Comparison of ENCODE assay signal across 19 cellular contexts in genomic region chr2:46284812-46285211, GRCh38.
"Had no signal": no experiment of that assay in that cellular context is flagged by ENCODE, and none has a peak within 500 bp of the region (broad histone marks: within the 10 kb centered on the region; RNA-seq: fewer than 3 reads in every experiment).

No MANE protein-coding gene starts in this region.

- H3K9me3 Mint-ChIP-seq: activated naive CD4-positive, alpha-beta T cell treated with anti-CD3 and anti-CD28 coated beads, Interleukin-2, amount 50 U/mL, for 24 hours; brain; dendritic cell treated with granulocyte-macrophage colony-stimulating factor and Interleukin-4, amounts not matched to agents 40 ng/mL and 50 ng/mL, for 4 days; natural killer cell treated with Interleukin-12 subunit alpha and Interleukin-12 subunit beta and Interleukin-15 and Interleukin-18, amount 100 ng/mL, for 72 hours; stimulated activated memory B cell treated with anti-CD40 and anti-IgM and Interleukin-4, amounts not matched to agents 10 μg/mL and 1 μg/mL and 100 μg/mL, for 72 hours had no signal

- H3K36me3 Mint-ChIP-seq: activated naive CD4-positive, alpha-beta T cell treated with anti-CD3 and anti-CD28 coated beads, Interleukin-2, amount 50 U/mL, for 24 hours; brain; natural killer cell treated with Interleukin-12 subunit alpha and Interleukin-12 subunit beta and Interleukin-15 and Interleukin-18, amount 100 ng/mL, for 72 hours; stimulated activated memory B cell treated with anti-CD40 and anti-IgM and Interleukin-4, amounts not matched to agents 10 μg/mL and 1 μg/mL and 100 μg/mL, for 72 hours had no signal

- ATAC-seq: activated CD8-positive, alpha-beta T cell treated with anti-CD3 and anti-CD28 coated beads, Interleukin-2, amount 10 ng/mL, durations not matched to agents 7 days and 5 days; left lung; natural killer cell treated with Interleukin-12 subunit alpha and Interleukin-12 subunit beta and Interleukin-15 and Interleukin-18, amount 100 ng/mL, for 72 hours; psoas muscle; stimulated activated memory B cell treated with anti-CD40 and anti-IgM and Interleukin-4, amounts not matched to agents 10 μg/mL and 1 μg/mL and 100 μg/mL, for 72 hours had no signal

- H3K4me3 Mint-ChIP-seq: activated CD8-positive, alpha-beta T cell treated with anti-CD3 and anti-CD28 coated beads, Interleukin-2, amount 10 ng/mL, durations not matched to agents 7 days and 5 days; activated naive CD4-positive, alpha-beta T cell treated with anti-CD3 and anti-CD28 coated beads, Interleukin-2, amount 50 U/mL, for 24 hours; brain; dendritic cell treated with granulocyte-macrophage colony-stimulating factor and Interleukin-4, amounts not matched to agents 40 ng/mL and 50 ng/mL, for 4 days; natural killer cell treated with Interleukin-12 subunit alpha and Interleukin-12 subunit beta and Interleukin-15 and Interleukin-18, amount 100 ng/mL, for 72 hours; stimulated activated memory B cell treated with anti-CD40 and anti-IgM and Interleukin-4, amounts not matched to agents 10 μg/mL and 1 μg/mL and 100 μg/mL, for 72 hours had no signal

- DNase-seq: activated CD4-positive, alpha-beta T cell treated with anti-CD3 and anti-CD28 coated beads for 1 hour; activated CD4-positive, alpha-beta T cell treated with anti-CD3 and anti-CD28 coated beads, Interleukin-2, amount 50 U/mL, for 1 hour; activated CD8-positive, alpha-beta T cell treated with anti-CD3 and anti-CD28 coated beads, Interleukin-2, amount 10 ng/mL, durations not matched to agents 7 days and 5 days; activated gamma-delta T cell treated with Interleukin-2 at 50 U/mL for 16 hours; activated T-cell treated with anti-CD3 and anti-CD28 coated beads, Interleukin-2, amount 50 U/mL, for 1 hour; anterior cingulate cortex; caudate nucleus; effector CD4-positive, alpha-beta T cell; foreskin fibroblast; left lung; pancreas; psoas muscle; stimulated activated CD4-positive, alpha-beta T cell treated with anti-CD3 and anti-CD28 coated beads, Interleukin-15, amount 100 ng/mL, for 24 hours; stomach had no signal

- H3K27ac Mint-ChIP-seq: activated CD8-positive, alpha-beta T cell treated with anti-CD3 and anti-CD28 coated beads, Interleukin-2, amount 10 ng/mL, durations not matched to agents 7 days and 5 days; activated naive CD4-positive, alpha-beta T cell treated with anti-CD3 and anti-CD28 coated beads, Interleukin-2, amount 50 U/mL, for 24 hours; brain; dendritic cell treated with granulocyte-macrophage colony-stimulating factor and Interleukin-4, amounts not matched to agents 40 ng/mL and 50 ng/mL, for 4 days; stimulated activated memory B cell treated with anti-CD40 and anti-IgM and Interleukin-4, amounts not matched to agents 10 μg/mL and 1 μg/mL and 100 μg/mL, for 72 hours had no signal

- H3K27me3 Mint-ChIP-seq: activated naive CD4-positive, alpha-beta T cell treated with anti-CD3 and anti-CD28 coated beads, Interleukin-2, amount 50 U/mL, for 24 hours had no signal

- H3K4me1 Mint-ChIP-seq: activated naive CD4-positive, alpha-beta T cell treated with anti-CD3 and anti-CD28 coated beads, Interleukin-2, amount 50 U/mL, for 24 hours; stimulated activated memory B cell treated with anti-CD40 and anti-IgM and Interleukin-4, amounts not matched to agents 10 μg/mL and 1 μg/mL and 100 μg/mL, for 72 hours had no signal
